Comparison of ENCODE assay signal across 12 cellular contexts in genomic region chr14:81147140-81147897, GRCh38.
DNase-seq lines count a peak whose midpoint lies in the region; ATAC-seq and TF ChIP-seq lines count a peak whose summit lies in the region.
"Had no signal": no experiment of that assay in that cellular context is flagged by ENCODE, and none has a peak within 500 bp of the region (broad histone marks: within the 10 kb centered on the region; RNA-seq: fewer than 3 reads in every experiment).

No MANE protein-coding gene starts in this region.

- H3K4me3 ChIP-seq in DND-41 (ENCODE audit: low read depth in 1 of 2, low read length in 2 of 2), result no peak overlapping the region

- no peaks in the 10 kb centered on the region for H4K20me1 ChIP-seq in DND-41 (ENCODE audit: insufficient read depth, low read length)

- H3K27ac ChIP-seq in DND-41 (ENCODE audit: low read length), result peak overlapping the region; percentile 48; the same call in 1 of the 2 replicates
- H3K27ac ChIP-seq: C4-2B had no signal

- H3K27me3 ChIP-seq in DND-41 (ENCODE audit: insufficient read depth, low read length, poor library complexity), result no peaks in the 10 kb centered on the region

- no peaks in the 10 kb centered on the region for H3K9me3 ChIP-seq in DND-41 (ENCODE audit: insufficient read depth, low read length, severe bottlenecking)

- H3K4me1 Mint-ChIP-seq in immature natural killer cell (peaks cover 8 to 10% of the 10 kb centered on the region in 2 donors), WTC11 (no peaks in the 10 kb centered on the region)

- H3K4me3 Mint-ChIP-seq in immature natural killer cell (no peak overlapping the region), WTC11 (no peak overlapping the region)
- H3K4me3 Mint-ChIP-seq: stimulated activated memory B cell treated with anti-CD40 and anti-IgM and Interleukin-4, amounts not matched to agents 10 μg/mL and 1 μg/mL and 100 μg/mL, for 72 hours had no signal

- CTCF ChIA-PET in WTC11 (lab: Charles Lee), result no interaction called here

- POLR2A ChIA-PET in WTC11 (lab: Charles Lee), result no interaction called here

- TF ChIP-seq CTCF in DND-41 (IDR thresholded peaks at IDR 0.05; ENCODE audit: borderline replicate concordance, extremely low read depth, low read length, poor library complexity, severe bottlenecking) (no peak), WTC11 (IDR thresholded peaks at IDR 0.05) (no peak)

- H3K36me3 ChIP-seq in DND-41 (ENCODE audit: insufficient read depth, low read length), result peaks cover 20% of the 10 kb centered on the region

- H3K27ac Mint-ChIP-seq in immature natural killer cell (peak overlapping the region in 1 of 6 donors; percentile 29), WTC11 (no peak overlapping the region)
- H3K27ac Mint-ChIP-seq: progenitor cell of endocrine pancreas; stimulated activated memory B cell treated with anti-CD40 and anti-IgM and Interleukin-4, amounts not matched to agents 10 μg/mL and 1 μg/mL and 100 μg/mL, for 72 hours had no signal

- peaks cover 13% of the 10 kb centered on the region for H3K4me1 ChIP-seq in DND-41 (ENCODE audit: insufficient read depth, low read length)

- H3K36me3 Mint-ChIP-seq in immature natural killer cell, result no peaks in the 10 kb centered on the region
- H3K36me3 Mint-ChIP-seq in WTC11, result no peaks in the 10 kb centered on the region

- H2AFZ ChIP-seq in DND-41 (ENCODE audit: low read depth, low read length), result no peak overlapping the region

- ATAC-seq in DND-41 (ENCODE audit: insufficient read depth, low read depth) (peak; percentile 87), GM18907 (IDR thresholded peaks at IDR 0.05; ENCODE audit: unreplicated experiment) (peak; percentile 90), HG02763 (IDR thresholded peaks at IDR 0.05; ENCODE audit: unreplicated experiment) (peak; percentile 67), WTC11 (no peak)
- ATAC-seq: stimulated activated memory B cell treated with anti-CD40 and anti-IgM and Interleukin-4, amounts not matched to agents 10 μg/mL and 1 μg/mL and 100 μg/mL, for 72 hours had no signal

- no peaks in the 10 kb centered on the region for H3K79me2 ChIP-seq in DND-41 (ENCODE audit: insufficient read depth, low read length)

- H3K9ac ChIP-seq in DND-41 (ENCODE audit: low read depth, low read length), result no peak overlapping the region

- H3K9me3 Mint-ChIP-seq in immature natural killer cell (no peaks in the 10 kb centered on the region), WTC11 (no peaks in the 10 kb centered on the region)
- H3K9me3 Mint-ChIP-seq: stimulated activated memory B cell treated with anti-CD40 and anti-IgM and Interleukin-4, amounts not matched to agents 10 μg/mL and 1 μg/mL and 100 μg/mL, for 72 hours had no signal

- H3K4me2 ChIP-seq in DND-41 (ENCODE audit: insufficient read depth, low read length), result no peak overlapping the region

- peaks cover 0 to 3% (median 0%) of the 10 kb centered on the region in 3 donors for H3K27me3 Mint-ChIP-seq in immature natural killer cell (ENCODE audit: low read depth in 3 of 3)
- H3K27me3 Mint-ChIP-seq in WTC11 (ENCODE audit: low read depth), result no peaks in the 10 kb centered on the region
- H3K27me3 Mint-ChIP-seq: progenitor cell of endocrine pancreas; stimulated activated memory B cell treated with anti-CD40 and anti-IgM and Interleukin-4, amounts not matched to agents 10 μg/mL and 1 μg/mL and 100 μg/mL, for 72 hours had no signal

- DNase-seq in DND-41, result peak; percentile 36
- peak; percentile 85 for DNase-seq in NCI-H1105 treated with DMSO at 0.1 percent for 48 hours (lab: John Stamatoyannopoulos, UW)
- DNase-seq in NCI-H2029 treated with DMSO at 0.1 percent for 48 hours (lab: John Stamatoyannopoulos, UW), result no peak
- no peak for DNase-seq in NCI-H146 treated with DMSO at 0.1 percent for 48 hours (lab: John Stamatoyannopoulos, UW; ENCODE audit: unreplicated experiment)
- DNase-seq in immature natural killer cell, result no peak
- DNase-seq in WTC11 (ENCODE audit: low spot score), result no peak
- DNase-seq: stimulated activated CD4-positive, alpha-beta T cell treated with anti-CD3 and anti-CD28 coated beads, Interleukin-1b, Interleukin-23, amount 100 ng/mL, for 48 hours had no signal

TF ChIP-seq in WTC11, 78 proteins besides CTCF, POLR2A, EP300 and RAD21 (continues in another document):
- no peak for TF ChIP-seq GABPB1 (CRISPR knock-in tag; IDR thresholded peaks at IDR 0.05)
- no peak for TF ChIP-seq MAX (CRISPR knock-in tag; IDR thresholded peaks at IDR 0.05)
- TF ChIP-seq ZNF416 (CRISPR knock-in tag; IDR thresholded peaks at IDR 0.05), result no peak
- no peak for TF ChIP-seq ATF1 (CRISPR knock-in tag; IDR thresholded peaks at IDR 0.05)
- TF ChIP-seq FOXK1 (CRISPR knock-in tag; IDR thresholded peaks at IDR 0.05), result no peak
- TF ChIP-seq TEAD4 (CRISPR knock-in tag; IDR thresholded peaks at IDR 0.05), result no peak
- no peak for TF ChIP-seq ZNF425 (CRISPR knock-in tag; conservative IDR thresholded peaks at IDR 0.05)
- no peak for TF ChIP-seq E2F1 (CRISPR knock-in tag; IDR thresholded peaks at IDR 0.05)
- no peak for TF ChIP-seq ZNF671 (CRISPR knock-in tag; IDR thresholded peaks at IDR 0.05)
- TF ChIP-seq RELA (CRISPR knock-in tag; IDR thresholded peaks at IDR 0.05; ENCODE audit: borderline replicate concordance), result no peak
- no peak for TF ChIP-seq EMX1 (CRISPR knock-in tag; IDR thresholded peaks at IDR 0.05)
- TF ChIP-seq ZNF396 (CRISPR knock-in tag; IDR thresholded peaks at IDR 0.05; ENCODE audit: borderline replicate concordance), result no peak
- no peak for TF ChIP-seq ERG (CRISPR knock-in tag; IDR thresholded peaks at IDR 0.05)
- no peak for TF ChIP-seq SMAD3 (CRISPR knock-in tag; IDR thresholded peaks at IDR 0.05; ENCODE audit: borderline replicate concordance)
- TF ChIP-seq GTF2I (CRISPR knock-in tag; conservative IDR thresholded peaks at IDR 0.05), result no peak
- no peak for TF ChIP-seq NR1H2 (CRISPR knock-in tag; IDR thresholded peaks at IDR 0.05)
- no peak for TF ChIP-seq E2F5 (CRISPR knock-in tag; IDR thresholded peaks at IDR 0.05)
- TF ChIP-seq ATF2 (CRISPR knock-in tag; IDR thresholded peaks at IDR 0.05; ENCODE audit: borderline replicate concordance, low read depth), result no peak

Comparison
In these comparisons a context has a peak if more than half of its experiments do, and no peak if none do; other contexts are left out.
1. DNase-seq: peak in DND-41 (single experiment) and NCI-H1105 treated with DMSO at 0.1 percent for 48 hours (single experiment); none in NCI-H2029 treated with DMSO at 0.1 percent for 48 hours (single experiment), NCI-H146 treated with DMSO at 0.1 percent for 48 hours (single experiment), immature natural killer cell (0 of 3) and WTC11 (single experiment).